In genomic region chr6:127115032-127115661, GRCh38 we compare ENCODE assay signal across 18 cellular contexts. TPM values are rescaled to one million over a fixed set of nuclear protein-coding genes. Genes with fewer than 3 reads are reported as not detected.
DNase-seq lines count a peak whose midpoint lies in the region; ATAC-seq and TF ChIP-seq lines count a peak whose summit lies in the region.
"Had no signal": no experiment of that assay in that cellular context is flagged by ENCODE, and none has a peak within 500 bp of the region (broad histone marks: within the 10 kb centered on the region; RNA-seq: fewer than 3 reads in every experiment).

No MANE protein-coding gene starts in this region.

- H3K36me3 Mint-ChIP-seq in activated T-helper 17 cell treated with anti-CD3 and anti-CD28 coated beads, Interleukin-2, amount 50 U/mL, for 72 hours (ENCODE audit: low read depth), result no peaks in the 10 kb centered on the region
- no peaks in the 10 kb centered on the region for H3K36me3 Mint-ChIP-seq in nephron (ENCODE audit: low read depth)
- H3K36me3 Mint-ChIP-seq in activated CD8-positive, alpha-beta T cell treated with anti-CD3 and anti-CD28 coated beads, Interleukin-2, amount 10 ng/mL, durations not matched to agents 7 days and 5 days (ENCODE audit: low read depth), result no peaks in the 10 kb centered on the region

- H3K27ac Mint-ChIP-seq in activated T-helper 17 cell treated with anti-CD3 and anti-CD28 coated beads, Interleukin-2, amount 50 U/mL, for 72 hours, result no peak overlapping the region
- H3K27ac Mint-ChIP-seq in nephron, result peak overlapping the region; percentile 97 to 98 (median 97)
- no peak overlapping the region for H3K27ac Mint-ChIP-seq in activated CD8-positive, alpha-beta T cell treated with anti-CD3 and anti-CD28 coated beads, Interleukin-2, amount 10 ng/mL, durations not matched to agents 7 days and 5 days
- H3K27ac Mint-ChIP-seq: CD4-positive, alpha-beta T cell; H9 had no signal

- H3K4me2 ChIP-seq in GM23248 (ENCODE audit: unreplicated experiment), result peak overlapping the region; percentile 51
- H3K4me2 ChIP-seq: PC-9 had no signal

- H3K27me3 ChIP-seq in GM23248 (replicated peaks; ENCODE audit: insufficient read depth) (no peaks in the 10 kb centered on the region), skeletal muscle tissue (ENCODE audit: control insufficient read depth in 3 of 3, insufficient read depth in 3 of 3, low read length in 3 of 3) (peaks cover 6 to 11% (median 8%) of the 10 kb centered on the region in 3 donors)

- peaks cover 25% of the 10 kb centered on the region for H3F3A ChIP-seq in GM23248 (ENCODE audit: insufficient read depth)

- no peak overlapping the region for H3K4me3 ChIP-seq in GM23248
- H3K4me3 ChIP-seq in skeletal muscle tissue (ENCODE audit: low read length in 3 of 3), result no peak overlapping the region
- H3K4me3 ChIP-seq: K562, PC-9, SK-N-MC had no signal

- H3K9ac ChIP-seq in GM23248 (no peak overlapping the region), skeletal muscle tissue (ENCODE audit: low read depth in 1 of 3, low read length in 3 of 3) (peak overlapping the region; percentile 35 to 54 (median 52))

- no peak overlapping the region for H3K4me3 Mint-ChIP-seq in activated T-helper 17 cell treated with anti-CD3 and anti-CD28 coated beads, Interleukin-2, amount 50 U/mL, for 72 hours
- H3K4me3 Mint-ChIP-seq in nephron, result peak overlapping the region in 1 of 3 experiments; percentile 91
- H3K4me3 Mint-ChIP-seq in activated CD8-positive, alpha-beta T cell treated with anti-CD3 and anti-CD28 coated beads, Interleukin-2, amount 10 ng/mL, durations not matched to agents 7 days and 5 days, result no peak overlapping the region
- H3K4me3 Mint-ChIP-seq: CD4-positive, alpha-beta T cell; H9 had no signal

- peak overlapping the region; percentile 19; the same call in 1 of the 2 replicates for H3K27ac ChIP-seq in GM23248
- H3K27ac ChIP-seq in skeletal muscle tissue (ENCODE audit: low read depth, low read length), result peak overlapping the region; percentile 54
- H3K27ac ChIP-seq: PC-9, SK-N-MC had no signal

- no peaks in the 10 kb centered on the region for H3K9me3 ChIP-seq in GM23248 (ENCODE audit: low read depth)
- no peaks in the 10 kb centered on the region for H3K9me3 ChIP-seq in skeletal muscle tissue (ENCODE audit: control insufficient read depth in 3 of 3, low read length in 3 of 3)
- H3K9me3 ChIP-seq: BE2C had no signal

- no peaks in the 10 kb centered on the region for H3K9me3 Mint-ChIP-seq in activated T-helper 17 cell treated with anti-CD3 and anti-CD28 coated beads, Interleukin-2, amount 50 U/mL, for 72 hours
- H3K9me3 Mint-ChIP-seq in nephron, result no peaks in the 10 kb centered on the region
- H3K9me3 Mint-ChIP-seq in activated CD8-positive, alpha-beta T cell treated with anti-CD3 and anti-CD28 coated beads, Interleukin-2, amount 10 ng/mL, durations not matched to agents 7 days and 5 days (ENCODE audit: insufficient read depth), result no peaks in the 10 kb centered on the region
- H3K9me3 Mint-ChIP-seq: CD4-positive, alpha-beta T cell; H9 had no signal

- POLR2A ChIA-PET in activated CD8-positive, alpha-beta T cell treated with anti-CD3 and anti-CD28 coated beads, Interleukin-2, amount 10 ng/mL, durations not matched to agents 7 days and 5 days (lab: Charles Lee), result interaction anchor here (0.7 kb wide), 1 partner anchor 1542 kb away, joined by 3 read pairs; no protein-coding TSS in a partner anchor

- DNase-seq in GM23248 (peak; percentile 89), NCI-H1092 (lab: John Stamatoyannopoulos, UW) (no peak), epidermal melanocyte (ENCODE audit: insufficient read length, low spot score) (no peak)
- DNase-seq in activated CD8-positive, alpha-beta T cell treated with anti-CD3 and anti-CD28 coated beads, Interleukin-2, amount 10 ng/mL, durations not matched to agents 7 days and 5 days, result no peak
- DNase-seq: BE2C; CD4-positive, alpha-beta T cell; H9; MV-4-11; NCI-H1417 treated with DMSO at 0.1 percent for 48 hours; NCI-H2029 treated with DMSO at 0.1 percent for 48 hours; NCI-H510A had no signal

- no peak overlapping the region for H2AFZ ChIP-seq in GM23248

- H3K4me1 Mint-ChIP-seq in activated T-helper 17 cell treated with anti-CD3 and anti-CD28 coated beads, Interleukin-2, amount 50 U/mL, for 72 hours, result no peaks in the 10 kb centered on the region
- H3K4me1 Mint-ChIP-seq in nephron, result peaks cover 22% of the 10 kb centered on the region
- peaks cover 14% of the 10 kb centered on the region for H3K4me1 Mint-ChIP-seq in activated CD8-positive, alpha-beta T cell treated with anti-CD3 and anti-CD28 coated beads, Interleukin-2, amount 10 ng/mL, durations not matched to agents 7 days and 5 days (ENCODE audit: low read depth)

- H3K79me2 ChIP-seq in GM23248 (ENCODE audit: insufficient read depth), result no peaks in the 10 kb centered on the region

- H3K4me1 ChIP-seq in GM23248 (ENCODE audit: insufficient read depth) (peaks cover 23% of the 10 kb centered on the region), skeletal muscle tissue (ENCODE audit: control insufficient read depth in 3 of 3, insufficient read depth in 3 of 3, low read length in 3 of 3) (peaks cover 3 to 13% (median 9%) of the 10 kb centered on the region in 3 donors)
- H3K4me1 ChIP-seq: BE2C had no signal

- peak; percentile 46 for ATAC-seq in activated T-helper 17 cell treated with anti-CD3 and anti-CD28 coated beads, Interleukin-2, amount 50 U/mL, for 72 hours (replicated peaks)
- ATAC-seq in activated CD8-positive, alpha-beta T cell treated with anti-CD3 and anti-CD28 coated beads, Interleukin-2, amount 10 ng/mL, durations not matched to agents 7 days and 5 days, result no peak
- no peak for ATAC-seq in HG03025 (IDR thresholded peaks at IDR 0.05; ENCODE audit: low FRiP score, unreplicated experiment)
- ATAC-seq: K562 had no signal

- H3K36me3 ChIP-seq in GM23248 (ENCODE audit: low read depth) (no peaks in the 10 kb centered on the region), skeletal muscle tissue (ENCODE audit: control insufficient read depth in 3 of 3, insufficient read depth in 3 of 3, low read length in 3 of 3) (no peaks in the 10 kb centered on the region)
- H3K36me3 ChIP-seq: BE2C had no signal

- H3K27me3 Mint-ChIP-seq in activated T-helper 17 cell treated with anti-CD3 and anti-CD28 coated beads, Interleukin-2, amount 50 U/mL, for 72 hours, result peaks cover 36% of the 10 kb centered on the region
- peaks cover 53% of the 10 kb centered on the region for H3K27me3 Mint-ChIP-seq in nephron (ENCODE audit: low read depth)
- H3K27me3 Mint-ChIP-seq in activated CD8-positive, alpha-beta T cell treated with anti-CD3 and anti-CD28 coated beads, Interleukin-2, amount 10 ng/mL, durations not matched to agents 7 days and 5 days (ENCODE audit: low read depth), result peaks cover 55% of the 10 kb centered on the region

- WGBS in GM23248 (ENCODE audit: low coverage in 1 of 2, low lambda C conversion rate in 2 of 2, missing lambda C conversion rate in 2 of 2), 2 experiments, result 20 to 24% methylated on average over 2 of the region's 2 CpGs

- no peak for TF ChIP-seq CTCF in nephron (IDR thresholded peaks at IDR 0.05; ENCODE audit: unreplicated experiment in 3 of 3)

- no peaks in the 10 kb centered on the region for H3K9me2 ChIP-seq in GM23248 (ENCODE audit: insufficient read depth)

- in situ Hi-C loops in GM23248 (cut with MboI), result loop anchor here (25.0 kb wide), 1 partner anchor 1078 kb away; no protein-coding TSS in a partner anchor

- CTCF ChIA-PET in activated CD8-positive, alpha-beta T cell treated with anti-CD3 and anti-CD28 coated beads, Interleukin-2, amount 10 ng/mL, durations not matched to agents 7 days and 5 days (lab: Charles Lee), result no interaction called here

- H4K20me1 ChIP-seq in GM23248 (ENCODE audit: insufficient read depth), result no peaks in the 10 kb centered on the region

RNA-seq across cellular contexts. Expression of gene RSPO3, which starts 3.3 kb away (rescaled TPM):
- 0.13 and 1.4 TPM in 2 replicates for total RNA-seq in GM23248 (2014; rRNA removed; shearing (Covaris generic))
- polyA plus RNA-seq in GM23248 (2016; fragmentation: Nextera tagmentation; extraction: Ambion mirVana), result 2.9 and 4.1 TPM in 2 replicates
- not detected for total RNA-seq in activated T-helper 17 cell treated with anti-CD3 and anti-CD28 coated beads, Interleukin-2, amount 50 U/mL, for 72 hours
- 6.3 TPM for total RNA-seq in skeletal muscle tissue
- total RNA-seq in activated CD8-positive, alpha-beta T cell treated with anti-CD3 and anti-CD28 coated beads, Interleukin-2, amount 10 ng/mL, durations not matched to agents 7 days and 5 days, result not detected
- total RNA-seq: CD4-positive, alpha-beta T cell; H9; K562; PC-9 had no signal
- polyA plus RNA-seq: K562 had no signal

Comparison
In these comparisons a context has a peak if more than half of its experiments do, and no peak if none do; other contexts are left out.
1. H3K27ac Mint-ChIP-seq: peak in nephron (3 of 3); none in activated T-helper 17 cell treated with anti-CD3 and anti-CD28 coated beads, Interleukin-2, amount 50 U/mL, for 72 hours (single experiment) and activated CD8-positive, alpha-beta T cell treated with anti-CD3 and anti-CD28 coated beads, Interleukin-2, amount 10 ng/mL, durations not matched to agents 7 days and 5 days (single experiment).